Comparison of ENCODE assay signal across 26 cellular contexts in the genomic region with DNA sequence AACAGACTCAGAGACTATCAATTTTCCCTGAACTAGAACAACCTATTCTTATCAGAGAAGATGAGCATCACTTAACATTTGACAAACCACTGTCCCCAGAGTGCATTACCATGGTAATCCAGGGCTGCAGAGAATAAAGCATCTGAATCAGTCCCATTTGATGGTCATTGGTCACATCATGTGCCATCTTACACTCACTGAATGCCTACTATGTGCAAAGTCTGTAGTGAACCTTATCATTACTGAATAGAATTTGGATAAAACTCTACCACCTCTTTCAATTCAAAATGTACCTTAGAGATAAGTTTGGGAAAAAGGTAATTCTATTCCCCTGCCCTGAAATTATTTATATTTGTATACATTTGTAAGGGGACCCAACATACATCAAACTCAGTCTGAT.
"Had no signal": no experiment of that assay in that cellular context is flagged by ENCODE, and none has a peak within 500 bp of the region (broad histone marks: within the 10 kb centered on the region; RNA-seq: fewer than 3 reads in every experiment).

No MANE protein-coding gene starts in this region.

- H3K4me3 ChIP-seq: colonic mucosa, esophagus squamous epithelium, gastrocnemius medialis, heart right ventricle, left lung, lower lobe of right lung had no signal

- H3K4me1 ChIP-seq: colonic mucosa, esophagus squamous epithelium, gastrocnemius medialis, heart right ventricle, left lung, lower lobe of right lung had no signal

- DNase-seq: colonic mucosa; cortex of kidney; effector CD8-positive, alpha-beta T cell; effector memory CD8-positive, alpha-beta T cell; endodermal cell; erythroblast; esophagus squamous epithelium; foreskin fibroblast; foreskin melanocyte; gastrocnemius medialis; glutamatergic neuron; head of caudate nucleus; heart right ventricle; hippocampal formation; left cardiac atrium; left lung; left ventricle myocardium superior; lower lobe of right lung; mesenchymal stem cell; midbrain; naive thymus-derived CD4-positive, alpha-beta T cell had no signal

- H3K9me3 ChIP-seq: colonic mucosa, esophagus squamous epithelium, gastrocnemius medialis, heart right ventricle, left lung, lower lobe of right lung had no signal

- H3K36me3 ChIP-seq: colonic mucosa, esophagus squamous epithelium, gastrocnemius medialis, heart right ventricle, left lung, lower lobe of right lung had no signal

- FAIRE-seq: endometrium, islet of Langerhans, keratinocyte had no signal

- H3K27me3 ChIP-seq: colonic mucosa, esophagus squamous epithelium, gastrocnemius medialis, left lung had no signal

- H3K27ac ChIP-seq: colonic mucosa, epithelial cell of prostate, esophagus squamous epithelium, gastrocnemius medialis, heart right ventricle, left lung, lower lobe of right lung had no signal

- ATAC-seq: effector memory CD8-positive, alpha-beta T cell; esophagus mucosa; gastrocnemius medialis; heart right ventricle; left lung; left ventricle myocardium superior; lower lobe of right lung; naive thymus-derived CD4-positive, alpha-beta T cell had no signal
